ENCODE assay signal across 19 cellular contexts in genomic region chr10:10164845-10165244, GRCh38.
"Had no signal": no experiment of that assay in that cellular context is flagged by ENCODE, and none has a peak within 500 bp of the region (broad histone marks: within the 10 kb centered on the region; RNA-seq: fewer than 3 reads in every experiment).

No MANE protein-coding gene starts in this region.

- H3K27me3 ChIP-seq: esophagus muscularis mucosa, gastrocnemius medialis, ovary, right atrium auricular region, sigmoid colon, transverse colon had no signal

- H3K36me3 ChIP-seq: esophagus muscularis mucosa, gastrocnemius medialis, ovary, right atrium auricular region, sigmoid colon, thoracic aorta, transverse colon had no signal

- DNase-seq: effector memory CD4-positive, alpha-beta T cell; gastrocnemius medialis; kidney glomerular epithelial cell; naive thymus-derived CD8-positive, alpha-beta T cell; nucleus accumbens; ovary; sigmoid colon; stimulated activated CD4-positive, alpha-beta T cell treated with anti-CD3 and anti-CD28 coated beads, Interleukin-2, amount 100 ng/mL, for 24 hours; stimulated activated CD4-positive, alpha-beta T cell treated with anti-CD3 and anti-CD28 coated beads, Interleukin-4, amount 100 ng/mL, for 4 hours; stimulated activated naive B cell treated with anti-CD40 and anti-IgM and Interleukin-4, amounts not matched to agents 10 μg/mL and 1 μg/mL and 100 μg/mL, for 72 hours; stimulated activated naive CD8-positive, alpha-beta T cell treated with anti-CD3 and anti-CD28 coated beads, Interleukin-15, amount 100 ng/mL, for 72 hours; transverse colon had no signal

- H3K27ac Mint-ChIP-seq: naive thymus-derived CD8-positive, alpha-beta T cell; stimulated activated naive B cell treated with anti-CD40 and anti-IgM and Interleukin-4, amounts not matched to agents 10 μg/mL and 1 μg/mL and 100 μg/mL, for 72 hours; stimulated activated naive CD8-positive, alpha-beta T cell treated with anti-CD3 and anti-CD28 coated beads, Interleukin-15, amount 100 ng/mL, for 72 hours had no signal

- H3K4me1 ChIP-seq: esophagus muscularis mucosa, gastrocnemius medialis, right atrium auricular region, sigmoid colon, transverse colon had no signal

- H3K9me3 ChIP-seq: gastrocnemius medialis, ovary, right atrium auricular region, sigmoid colon, thoracic aorta, transverse colon had no signal

- H3K36me3 Mint-ChIP-seq: naive thymus-derived CD8-positive, alpha-beta T cell; stimulated activated naive B cell treated with anti-CD40 and anti-IgM and Interleukin-4, amounts not matched to agents 10 μg/mL and 1 μg/mL and 100 μg/mL, for 72 hours had no signal

- FAIRE-seq: islet of Langerhans had no signal

- H3K27me3 Mint-ChIP-seq: stimulated activated naive B cell treated with anti-CD40 and anti-IgM and Interleukin-4, amounts not matched to agents 10 μg/mL and 1 μg/mL and 100 μg/mL, for 72 hours; stimulated activated naive CD8-positive, alpha-beta T cell treated with anti-CD3 and anti-CD28 coated beads, Interleukin-15, amount 100 ng/mL, for 72 hours had no signal

- H3K4me1 Mint-ChIP-seq: naive thymus-derived CD8-positive, alpha-beta T cell; neural crest cell; stimulated activated naive B cell treated with anti-CD40 and anti-IgM and Interleukin-4, amounts not matched to agents 10 μg/mL and 1 μg/mL and 100 μg/mL, for 72 hours; stimulated activated naive CD8-positive, alpha-beta T cell treated with anti-CD3 and anti-CD28 coated beads, Interleukin-15, amount 100 ng/mL, for 72 hours had no signal

- ATAC-seq: gastrocnemius medialis; naive thymus-derived CD8-positive, alpha-beta T cell; stimulated activated naive B cell treated with anti-CD40 and anti-IgM and Interleukin-4, amounts not matched to agents 10 μg/mL and 1 μg/mL and 100 μg/mL, for 72 hours; stimulated activated naive CD8-positive, alpha-beta T cell treated with anti-CD3 and anti-CD28 coated beads, Interleukin-15, amount 100 ng/mL, for 72 hours had no signal

- H3K4me3 ChIP-seq: esophagus muscularis mucosa, gastrocnemius medialis, ovary, right atrium auricular region, sigmoid colon, skin epidermis, thoracic aorta, transverse colon had no signal

- H3K4me3 Mint-ChIP-seq: naive thymus-derived CD8-positive, alpha-beta T cell; neural crest cell; stimulated activated naive B cell treated with anti-CD40 and anti-IgM and Interleukin-4, amounts not matched to agents 10 μg/mL and 1 μg/mL and 100 μg/mL, for 72 hours; stimulated activated naive CD8-positive, alpha-beta T cell treated with anti-CD3 and anti-CD28 coated beads, Interleukin-15, amount 100 ng/mL, for 72 hours had no signal

- H3K27ac ChIP-seq: epithelial cell of prostate, esophagus muscularis mucosa, gastrocnemius medialis, ovary, right atrium auricular region, sigmoid colon, skin epidermis, thoracic aorta, transverse colon had no signal
